Comparison of ENCODE assay signal across 21 cellular contexts in genomic region chr5:140018920-140019644, GRCh38. TPM values are rescaled to one million over a fixed set of nuclear protein-coding genes. Genes with fewer than 3 reads are reported as not detected.
A peak's percentile ranks its signal among the peaks of the same experiment; 100 is the strongest.
DNase-seq lines count a peak whose midpoint lies in the region; ATAC-seq lines count a peak whose summit lies in the region.
"Had no signal": no experiment of that assay in that cellular context is flagged by ENCODE, and none has a peak within 500 bp of the region (broad histone marks: within the 10 kb centered on the region; RNA-seq: fewer than 3 reads in every experiment).

No MANE protein-coding gene starts in this region.

- no peak overlapping the region for H4K91ac ChIP-seq in mesenchymal stem cell (ENCODE audit: low read length)

- ATAC-seq in Right ventricle myocardium inferior (peak; percentile 76), Right ventricle myocardium superior (ENCODE audit: poor library complexity) (peak; percentile 71), left lobe of liver (no peak), left colon (no peak)
- ATAC-seq: PC-3 had no signal

- no peak overlapping the region for H3K23ac ChIP-seq in mesenchymal stem cell (ENCODE audit: low read length in 2 of 2)

- 14% methylated on average over 3 of the region's 4 CpGs for WGBS in mesenchymal stem cell

- no peak overlapping the region for H3K14ac ChIP-seq in mesenchymal stem cell (ENCODE audit: low read length in 2 of 2)

- H2BK5ac ChIP-seq in mesenchymal stem cell (ENCODE audit: low read depth, low read length, poor library complexity, severe bottlenecking), result no peak overlapping the region

- H3K27me3 ChIP-seq in mesenchymal stem cell (ENCODE audit: control insufficient read depth in 1 of 2, insufficient read depth in 1 of 2, low read length in 2 of 2), result peaks cover 3 to 71% of the 10 kb centered on the region in 2 experiments

- no peak overlapping the region for H2BK120ac ChIP-seq in mesenchymal stem cell (ENCODE audit: low read depth, low read length)

- H3K18ac ChIP-seq in mesenchymal stem cell (ENCODE audit: low read depth in 1 of 2, low read length in 2 of 2), result no peak overlapping the region

- no peaks in the 10 kb centered on the region for H3K36me3 ChIP-seq in mesenchymal stem cell (ENCODE audit: control insufficient read depth in 1 of 2, insufficient read depth in 2 of 2, low read depth in 1 of 2, low read length in 2 of 2)
- H3K36me3 ChIP-seq: HAP-1 had no signal

- H3K4me3 ChIP-seq in mesenchymal stem cell (ENCODE audit: insufficient read depth in 1 of 2, low read depth in 1 of 2, low read length in 2 of 2), result no peak overlapping the region
- H3K4me3 ChIP-seq: HAP-1 had no signal

- no peak overlapping the region for H2AFZ ChIP-seq in mesenchymal stem cell (ENCODE audit: low read depth, low read length)

- H2BK15ac ChIP-seq in mesenchymal stem cell (ENCODE audit: low read depth, poor library complexity, severe bottlenecking), result no peak overlapping the region

- DNase-seq in Right ventricle myocardium inferior (ENCODE audit: missing footprints), result no peak
- no peak for DNase-seq in cardiac septum (ENCODE audit: low spot score)
- DNase-seq in Right ventricle myocardium superior, result no peak
- no peak for DNase-seq in mesenchymal stem cell
- no peak for DNase-seq in left lobe of liver (ENCODE audit: low spot score)
- DNase-seq in stimulated activated CD4-positive, alpha-beta T cell treated with anti-CD3 and anti-CD28 coated beads, Interleukin-1b, Interleukin-23, amount 100 ng/mL, for 48 hours, result no peak
- DNase-seq in left colon, result no peak
- no peak for DNase-seq in superior temporal gyrus (ENCODE audit: extremely low spot score)
- DNase-seq: 8988T; CD8-positive, alpha-beta memory T cell; DMS79 treated with DMSO at 0.1 percent for 48 hours; Kasumi-1; NCI-H1105 treated with DMSO at 0.1 percent for 48 hours; NCI-H2029; NCI-H2171; NCI-H446; PC-3 had no signal

- no peak overlapping the region for H3K4me2 ChIP-seq in mesenchymal stem cell (ENCODE audit: low read length, poor library complexity, severe bottlenecking)

- H3K27ac ChIP-seq in mesenchymal stem cell (ENCODE audit: low read length, poor library complexity, severe bottlenecking), result no peak overlapping the region
- H3K27ac ChIP-seq: RWPE1 had no signal

- peak overlapping the region; percentile 39 for H4K8ac ChIP-seq in mesenchymal stem cell (ENCODE audit: low read length)

- no peaks in the 10 kb centered on the region for H3K9me3 ChIP-seq in mesenchymal stem cell (ENCODE audit: control insufficient read depth, low read length)
- H3K9me3 ChIP-seq: HAP-1 had no signal

- no peak overlapping the region for H3K9ac ChIP-seq in mesenchymal stem cell (ENCODE audit: low read length)

- H3K79me1 ChIP-seq in mesenchymal stem cell (replicated peaks; ENCODE audit: low read length, poor library complexity, severe bottlenecking), result no peaks in the 10 kb centered on the region

- intact Hi-C loops in Right ventricle myocardium inferior (cut with DNase I), result no loop called here
- intact Hi-C loops in cardiac septum (cut with DNase I), result no loop called here
- intact Hi-C loops in Right ventricle myocardium superior (cut with DNase I), result no loop called here
- intact Hi-C loops in left colon (cut with DNase I, micrococcal nuclease), result no loop called here

- H2BK12ac ChIP-seq in mesenchymal stem cell (ENCODE audit: low read length in 2 of 2), result no peak overlapping the region

- H3K4me1 ChIP-seq in mesenchymal stem cell (ENCODE audit: control insufficient read depth, insufficient read depth, low read depth, low read length), result no peaks in the 10 kb centered on the region
- H3K4me1 ChIP-seq: HAP-1 had no signal

- H2AK5ac ChIP-seq in mesenchymal stem cell (ENCODE audit: low read length, severe bottlenecking), result no peak overlapping the region

- no peak overlapping the region for H3K4ac ChIP-seq in mesenchymal stem cell (ENCODE audit: low read depth in 1 of 2, low read length in 2 of 2)

RNA-seq across cellular contexts. Expression of gene NRG2, which starts 24.0 kb away (rescaled TPM):
- total RNA-seq in Right ventricle myocardium inferior (1.9 TPM), cardiac septum (5.1 TPM), Right ventricle myocardium superior (2.1 TPM), left lobe of liver (0.81 TPM), left colon (1 to 10 TPM in 1 of 2 donors, under 1 TPM in 1; 0.06 to 1.1 TPM)
- 0.35 TPM for polyA plus RNA-seq in mesenchymal stem cell (2013, experiment 1 of 2)
- 0.34 TPM for polyA plus RNA-seq in mesenchymal stem cell (2013, experiment 2 of 2)
- polyA plus RNA-seq: BJ; CD8-positive, alpha-beta memory T cell; IgD-negative memory B cell had no signal

Comparison
In these comparisons a context has a peak if more than half of its experiments do, and no peak if none do; other contexts are left out.
1. ATAC-seq: peak in Right ventricle myocardium inferior (single experiment) and Right ventricle myocardium superior (single experiment); none in left lobe of liver (single experiment) and left colon (single experiment).